Comparison of ENCODE assay signal across 1 cellular context in the genomic region with DNA sequence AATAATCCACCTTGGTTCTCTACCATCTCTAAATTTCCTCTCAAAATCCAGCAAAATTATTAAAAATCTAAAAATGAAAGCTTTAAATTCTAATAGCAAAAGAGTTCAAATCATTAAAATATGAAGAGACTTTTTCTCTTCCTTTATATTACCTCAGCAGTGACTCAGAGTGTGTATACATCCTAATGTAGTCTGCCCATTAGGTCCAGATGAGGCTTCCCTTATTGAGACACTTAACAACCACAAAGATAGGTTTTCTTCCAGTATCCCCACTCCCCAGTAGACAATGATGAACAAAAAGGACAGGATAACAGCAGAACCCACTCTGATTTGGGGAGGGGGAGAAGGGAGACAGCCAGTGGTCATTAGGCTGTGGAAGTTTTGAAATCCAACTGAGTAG.
TF ChIP-seq lines count a peak whose summit lies in the region.

No MANE protein-coding gene starts in this region.

TF ChIP-seq in HCT116, 20 proteins besides CTCF, POLR2A, EP300 and RAD21 (continued from another document):
- TF ChIP-seq, protein P1, sequence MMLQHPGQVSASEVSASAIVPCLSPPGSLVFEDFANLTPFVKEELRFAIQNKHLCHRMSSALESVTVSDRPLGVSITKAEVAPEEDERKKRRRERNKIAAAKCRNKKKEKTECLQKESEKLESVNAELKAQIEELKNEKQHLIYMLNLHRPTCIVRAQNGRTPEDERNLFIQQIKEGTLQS (IDR thresholded peaks at IDR 0.05) = no peak
- TF ChIP-seq EZH2phosphoT487 (IDR thresholded peaks at IDR 0.05; ENCODE audit: borderline replicate concordance) = no peak
- TF ChIP-seq, protein P2, sequence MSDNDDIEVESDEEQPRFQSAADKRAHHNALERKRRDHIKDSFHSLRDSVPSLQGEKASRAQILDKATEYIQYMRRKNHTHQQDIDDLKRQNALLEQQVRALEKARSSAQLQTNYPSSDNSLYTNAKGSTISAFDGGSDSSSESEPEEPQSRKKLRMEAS (IDR thresholded peaks at IDR 0.05) = no peak
- no peak for TF ChIP-seq POLR2AphosphoS5 (IDR thresholded peaks at IDR 0.05; ENCODE audit: low read depth, low read length)
- TF ChIP-seq ZNF274 (IDR thresholded peaks at IDR 0.05; ENCODE audit: low read depth, low read length) = no peak
- TF ChIP-seq CEBPB (IDR thresholded peaks at IDR 0.05; ENCODE audit: low read depth) = no peak
- TF ChIP-seq FOSL1 (IDR thresholded peaks at IDR 0.05; ENCODE audit: low read depth) = no peak
- TF ChIP-seq SRF (IDR thresholded peaks at IDR 0.05; ENCODE audit: low read depth) = no peak
- TF ChIP-seq, protein P3, sequence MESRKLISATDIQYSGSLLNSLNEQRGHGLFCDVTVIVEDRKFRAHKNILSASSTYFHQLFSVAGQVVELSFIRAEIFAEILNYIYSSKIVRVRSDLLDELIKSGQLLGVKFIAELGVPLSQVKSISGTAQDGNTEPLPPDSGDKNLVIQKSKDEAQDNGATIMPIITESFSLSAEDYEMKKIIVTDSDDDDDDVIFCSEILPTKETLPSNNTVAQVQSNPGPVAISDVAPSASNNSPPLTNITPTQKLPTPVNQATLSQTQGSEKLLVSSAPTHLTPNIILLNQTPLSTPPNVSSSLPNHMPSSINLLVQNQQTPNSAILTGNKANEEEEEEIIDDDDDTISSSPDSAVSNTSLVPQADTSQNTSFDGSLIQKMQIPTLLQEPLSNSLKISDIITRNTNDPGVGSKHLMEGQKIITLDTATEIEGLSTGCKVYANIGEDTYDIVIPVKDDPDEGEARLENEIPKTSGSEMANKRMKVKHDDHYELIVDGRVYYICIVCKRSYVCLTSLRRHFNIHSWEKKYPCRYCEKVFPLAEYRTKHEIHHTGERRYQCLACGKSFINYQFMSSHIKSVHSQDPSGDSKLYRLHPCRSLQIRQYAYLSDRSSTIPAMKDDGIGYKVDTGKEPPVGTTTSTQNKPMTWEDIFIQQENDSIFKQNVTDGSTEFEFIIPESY (IDR thresholded peaks at IDR 0.05; ENCODE audit: extremely low read depth, insufficient replicate concordance, low read length) = no peak
- no peak for TF ChIP-seq ZFX (IDR thresholded peaks at IDR 0.05)
